8 cellular contexts compared by ENCODE assay signal in the genomic region with DNA sequence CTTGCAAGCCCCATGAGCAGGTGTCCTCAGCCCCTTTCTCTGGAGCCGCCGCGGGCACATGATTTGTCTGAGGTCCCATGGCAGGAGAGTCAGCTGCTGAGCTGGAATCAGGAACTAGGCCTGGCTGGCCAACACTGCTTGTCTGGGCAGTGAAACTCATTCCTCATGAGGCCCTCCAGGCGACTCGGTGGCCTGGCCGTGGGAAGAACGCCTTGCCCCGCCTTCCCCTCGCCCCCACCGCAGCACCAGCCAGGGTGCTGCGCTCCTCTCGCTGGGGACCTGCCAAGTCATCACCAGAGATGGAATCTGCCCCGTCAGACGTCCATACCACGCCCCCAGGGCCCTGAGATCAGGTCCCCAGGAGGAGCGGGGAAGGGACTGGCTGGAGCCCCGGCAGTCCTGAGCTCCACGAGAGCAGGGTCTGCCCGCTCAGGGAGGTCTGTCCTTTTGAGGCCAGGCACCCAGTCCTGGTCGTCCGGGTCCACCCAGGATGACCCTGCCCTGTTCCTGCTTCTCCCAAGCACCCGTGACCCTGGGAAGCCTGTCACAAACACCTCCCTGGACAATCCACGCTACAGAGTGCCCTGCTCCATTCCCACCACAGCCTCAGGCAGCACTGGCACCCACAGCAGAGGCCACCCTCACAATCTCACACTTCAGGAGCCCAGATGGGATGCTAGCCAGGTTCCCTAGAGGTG.
DNase-seq lines count a peak whose midpoint lies in the region; ATAC-seq, FAIRE-seq and TF ChIP-seq lines count a peak whose summit lies in the region.
"Not testable (repeated sequence)": the region's sequence is repeated elsewhere in the genome, so short reads cannot be mapped to it uniquely, and the experiment has no call there.

No MANE protein-coding gene starts in this region.

- H3K27ac Mint-ChIP-seq in CD8-positive, alpha-beta T cell = peak overlapping the region; percentile 67
- H3K27ac Mint-ChIP-seq in IgD-negative memory B cell = peak overlapping the region; percentile 76 to 92 (median 83)
- H3K27ac Mint-ChIP-seq in activated CD8-positive, alpha-beta T cell treated with anti-CD3 and anti-CD28 coated beads for 36 hours = peak overlapping the region; percentile 75
- peak overlapping the region; percentile 67 for H3K27ac Mint-ChIP-seq in stimulated activated effector memory CD8-positive, alpha-beta T cell treated with anti-CD3 and anti-CD28 coated beads, Interleukin-12 subunit alpha, Interleukin-12 subunit beta, amount 100 ng/mL, for 72 hours

- not testable (repeated sequence) for TF ChIP-seq CTCF in CD8-positive, alpha-beta T cell (IDR thresholded peaks at IDR 0.05); activated CD8-positive, alpha-beta T cell treated with anti-CD3 and anti-CD28 coated beads for 36 hours (IDR thresholded peaks at IDR 0.05); K562 (IDR thresholded peaks at IDR 0.05 in 2 of 3, conservative IDR thresholded peaks at IDR 0.05 in 1 of 3; ENCODE audit: insufficient read depth in 2 of 3, low read depth in 1 of 3, low read length in 3 of 3)

- TF ChIP-seq POLR2A in K562 (conservative IDR thresholded peaks at IDR 0.05) = not testable (repeated sequence)

- CTCF ChIA-PET in CD8-positive, alpha-beta T cell (lab: Charles Lee); activated CD8-positive, alpha-beta T cell treated with anti-CD3 and anti-CD28 coated beads for 36 hours (lab: Charles Lee); K562 (lab: Yijun Ruan, JAX; ENCODE audit: low intra/inter-chr PET ratio): not testable (repeated sequence)

- not testable (repeated sequence) for H3K4me1 Mint-ChIP-seq in CD8-positive, alpha-beta T cell (ENCODE audit: low read depth); IgD-negative memory B cell; activated CD8-positive, alpha-beta T cell treated with anti-CD3 and anti-CD28 coated beads for 36 hours (ENCODE audit: low read depth); stimulated activated effector memory CD8-positive, alpha-beta T cell treated with anti-CD3 and anti-CD28 coated beads, Interleukin-12 subunit alpha, Interleukin-12 subunit beta, amount 100 ng/mL, for 72 hours

- H3K27ac ChIP-seq in CD8-positive, alpha-beta T cell (ENCODE audit: low read depth, low read length); K562 (ENCODE audit: extremely low read depth, low read depth, low read length): not testable (repeated sequence)

- DNase-seq in CD8-positive, alpha-beta T cell; activated CD8-positive, alpha-beta T cell treated with anti-CD3 and anti-CD28 coated beads for 36 hours; K562 (ENCODE audit: extremely low read depth in 1 of 4, low spot score in 3 of 4); left lobe of liver (ENCODE audit: low spot score); stimulated activated effector memory CD8-positive, alpha-beta T cell treated with anti-CD3 and anti-CD28 coated beads, Interleukin-12 subunit alpha, Interleukin-12 subunit beta, amount 100 ng/mL, for 72 hours (ENCODE audit: low spot score in 2 of 2): not testable (repeated sequence)

- not testable (repeated sequence) for H3K4me2 ChIP-seq in K562 (ENCODE audit: insufficient read depth, low read length)

- not testable (repeated sequence) for H3K27me3 ChIP-seq in CD8-positive, alpha-beta T cell (ENCODE audit: insufficient read depth, low read length); K562 (ENCODE audit: control insufficient read depth in 2 of 2, insufficient read depth in 2 of 2, low read length in 2 of 2)

- in situ Hi-C loops in K562 (cut with MboI) = not testable (repeated sequence)

- POLR2A ChIA-PET in CD8-positive, alpha-beta T cell (lab: Charles Lee); activated CD8-positive, alpha-beta T cell treated with anti-CD3 and anti-CD28 coated beads for 36 hours (lab: Charles Lee); K562 (lab: Yijun Ruan, JAX): not testable (repeated sequence)

- ATAC-seq in CD8-positive, alpha-beta T cell; activated CD8-positive, alpha-beta T cell treated with anti-CD3 and anti-CD28 coated beads for 36 hours; stimulated activated effector memory CD8-positive, alpha-beta T cell treated with anti-CD3 and anti-CD28 coated beads, Interleukin-12 subunit alpha, Interleukin-12 subunit beta, amount 100 ng/mL, for 72 hours: not testable (repeated sequence)
- peak; percentile 21 for ATAC-seq in GM19463 (IDR thresholded peaks at IDR 0.05; ENCODE audit: unreplicated experiment)
- peak; percentile 24 for ATAC-seq in HG02870 (IDR thresholded peaks at IDR 0.05; ENCODE audit: unreplicated experiment)
- peak; percentile 83 for ATAC-seq in K562
- peak; percentile 48 for ATAC-seq in left lobe of liver

- not testable (repeated sequence) for TF ChIP-seq RAD21 in K562 (CRISPR knock-in tag; conservative IDR thresholded peaks at IDR 0.05 in 1 of 2, IDR thresholded peaks at IDR 0.05 in 1 of 2)

- H3K27me3 Mint-ChIP-seq in CD8-positive, alpha-beta T cell (ENCODE audit: low read depth); IgD-negative memory B cell; activated CD8-positive, alpha-beta T cell treated with anti-CD3 and anti-CD28 coated beads for 36 hours: not testable (repeated sequence)

- not testable (repeated sequence) for H3K4me3 Mint-ChIP-seq in CD8-positive, alpha-beta T cell; activated CD8-positive, alpha-beta T cell treated with anti-CD3 and anti-CD28 coated beads for 36 hours; stimulated activated effector memory CD8-positive, alpha-beta T cell treated with anti-CD3 and anti-CD28 coated beads, Interleukin-12 subunit alpha, Interleukin-12 subunit beta, amount 100 ng/mL, for 72 hours
- H3K4me3 Mint-ChIP-seq in IgD-negative memory B cell = peak overlapping the region in 2 of 4 donors; percentile 33 to 80

- H4K20me1 ChIP-seq in K562 (replicated peaks; ENCODE audit: control insufficient read depth, insufficient read depth, low read length) = not testable (repeated sequence)

- not testable (repeated sequence) for FAIRE-seq in K562 (lab: Jason Lieb, UNC)

- intact Hi-C loops in CD8-positive, alpha-beta T cell (cut with DNase I, micrococcal nuclease); activated CD8-positive, alpha-beta T cell treated with anti-CD3 and anti-CD28 coated beads for 36 hours (cut with micrococcal nuclease); K562 (cut with micrococcal nuclease): not testable (repeated sequence)

- not testable (repeated sequence) for H3K4me3 ChIP-seq in CD8-positive, alpha-beta T cell (ENCODE audit: low read depth, low read length); K562

- H3K36me3 Mint-ChIP-seq in CD8-positive, alpha-beta T cell; IgD-negative memory B cell; activated CD8-positive, alpha-beta T cell treated with anti-CD3 and anti-CD28 coated beads for 36 hours (ENCODE audit: low read depth); stimulated activated effector memory CD8-positive, alpha-beta T cell treated with anti-CD3 and anti-CD28 coated beads, Interleukin-12 subunit alpha, Interleukin-12 subunit beta, amount 100 ng/mL, for 72 hours: not testable (repeated sequence)

- H3K9me3 Mint-ChIP-seq in CD8-positive, alpha-beta T cell; IgD-negative memory B cell; activated CD8-positive, alpha-beta T cell treated with anti-CD3 and anti-CD28 coated beads for 36 hours; stimulated activated effector memory CD8-positive, alpha-beta T cell treated with anti-CD3 and anti-CD28 coated beads, Interleukin-12 subunit alpha, Interleukin-12 subunit beta, amount 100 ng/mL, for 72 hours: not testable (repeated sequence)

- not testable (repeated sequence) for BruUV-seq in K562 (replicated peaks; lab: Mats Ljungman, UMichigan)

- not testable (repeated sequence) for TF ChIP-seq EP300 in K562 (IDR thresholded peaks at IDR 0.05; ENCODE audit: low read length)

- H3K79me2 ChIP-seq in K562 (ENCODE audit: control insufficient read depth, insufficient read depth, low read length) = not testable (repeated sequence)

- H3K36me3 ChIP-seq in CD8-positive, alpha-beta T cell (ENCODE audit: insufficient read depth, low read length); K562 (ENCODE audit: control insufficient read depth, insufficient read depth, low read length): not testable (repeated sequence)

- 71% methylated on average over 1 of the region's 23 CpGs for WGBS in K562 (ENCODE audit: insufficient coverage, low coverage, missing lambda C conversion rate)

- not testable (repeated sequence) for H3K9me3 ChIP-seq in CD8-positive, alpha-beta T cell (ENCODE audit: low read length); K562 (replicated peaks; ENCODE audit: control insufficient read depth, insufficient read depth, low read depth, low read length)

- H3K9me1 ChIP-seq in K562 (ENCODE audit: control insufficient read depth, insufficient read depth, low read length) = not testable (repeated sequence)

- not testable (repeated sequence) for H2AFZ ChIP-seq in K562 (ENCODE audit: low read depth, low read length)

- not testable (repeated sequence) for H3K9ac ChIP-seq in K562 (ENCODE audit: insufficient read depth in 1 of 2, low read depth in 2 of 2, low read length in 2 of 2)

- not testable (repeated sequence) for H3K4me1 ChIP-seq in CD8-positive, alpha-beta T cell (ENCODE audit: insufficient read depth, low read length); K562 (replicated peaks in 1 of 2; ENCODE audit: control insufficient read depth in 2 of 2, insufficient read depth in 2 of 2, low read length in 2 of 2)
